Comparison of ENCODE assay signal across 1 cellular context in genomic region chr9:122197334-122197872, GRCh38.
TF ChIP-seq lines count a peak whose summit lies in the region.

No MANE protein-coding gene starts in this region.

TF ChIP-seq in HepG2, 621 proteins besides CTCF, POLR2A, EP300 and RAD21:
- no peak for TF ChIP-seq HNF4G (IDR thresholded peaks at IDR 0.05; ENCODE audit: borderline replicate concordance, low read depth, low read length)
- no peak for TF ChIP-seq HNF4G (CRISPR knock-in tag; IDR thresholded peaks at IDR 0.05; ENCODE audit: borderline replicate concordance, low read depth)
- TF ChIP-seq ZBTB1 (CRISPR knock-in tag; IDR thresholded peaks at IDR 0.05; ENCODE audit: borderline replicate concordance), result no peak
- peak; percentile 48; the same call in 1 of the 2 replicates for TF ChIP-seq ZSCAN25 (CRISPR knock-in tag; IDR thresholded peaks at IDR 0.05)
